In genomic region chrX:15686818-15687685, GRCh38 we compare ENCODE assay signal across 9 cellular contexts. TPM values are rescaled to one million over a fixed set of nuclear protein-coding genes. Genes with fewer than 3 reads are reported as not detected.
DNase-seq lines count a peak whose midpoint lies in the region; ATAC-seq, FAIRE-seq and TF ChIP-seq lines count a peak whose summit lies in the region.
"Had no signal": no experiment of that assay in that cellular context is flagged by ENCODE, and none has a peak within 500 bp of the region (broad histone marks: within the 10 kb centered on the region; RNA-seq: fewer than 3 reads in every experiment).

No MANE protein-coding gene starts in this region.

- H3K36me3 ChIP-seq in bronchial epithelial cell (ENCODE audit: control insufficient read depth, insufficient read depth, low read length) = peaks cover 3% of the 10 kb centered on the region

- H3K27me3 Mint-ChIP-seq in WTC11 (ENCODE audit: low read depth) = no peaks in the 10 kb centered on the region

- H3K27ac Mint-ChIP-seq in WTC11 = no peak overlapping the region

- ATAC-seq in HG02759 (IDR thresholded peaks at IDR 0.05; ENCODE audit: unreplicated experiment) (peak; percentile 56), WTC11 (peak; percentile 71)

- CTCF ChIA-PET in WTC11 (lab: Charles Lee) = interaction anchor here (0.5 kb wide), 1 partner anchor 42 kb away, joined by 3 read pairs; no protein-coding TSS in a partner anchor

- no peaks in the 10 kb centered on the region for H3K27me3 ChIP-seq in bronchial epithelial cell (ENCODE audit: control insufficient read depth, insufficient read depth, low read length)

- DNase-seq in DMS 273 (lab: John Stamatoyannopoulos, UW; ENCODE audit: unreplicated experiment) (peak; percentile 87), DMS 273 treated with DMSO at 0.1 percent for 48 hours (lab: John Stamatoyannopoulos, UW) (no peak), NCI-H187 treated with DMSO at 0.1 percent for 48 hours (lab: John Stamatoyannopoulos, UW) (peak; percentile 25), WTC11 (ENCODE audit: low spot score) (peak; percentile 30), bronchial epithelial cell (ENCODE audit: low read depth) (peak; percentile 43), kidney tubule cell (ENCODE audit: low spot score) (peak; percentile 72)
- DNase-seq in stimulated activated CD8-positive, alpha-beta memory T cell treated with anti-CD3 and anti-CD28 coated beads, Interleukin-15, amount 100 ng/mL, for 1 hour (ENCODE audit: low read depth) = peak; percentile 16

- H3K9me3 Mint-ChIP-seq in WTC11 = no peaks in the 10 kb centered on the region

- no peak for FAIRE-seq in bronchial epithelial cell (lab: Jason Lieb, UNC)
- FAIRE-seq: A204.1 had no signal

- H3K36me3 Mint-ChIP-seq in WTC11 = peaks cover 16% of the 10 kb centered on the region

- peaks cover 4% of the 10 kb centered on the region for H3K4me1 Mint-ChIP-seq in WTC11

- H3K4me3 ChIP-seq in bronchial epithelial cell (ENCODE audit: low read depth, low read length) = no peak overlapping the region

- TF ChIP-seq CTCF in WTC11 (IDR thresholded peaks at IDR 0.05) (peak; percentile 46; the same call in 1 of the 2 replicates), bronchial epithelial cell (IDR thresholded peaks at IDR 0.05; ENCODE audit: insufficient read depth, low read length, severe bottlenecking) (peak; percentile 67)

- POLR2A ChIA-PET in WTC11 (lab: Charles Lee) = no interaction called here

- H3K4me3 Mint-ChIP-seq in WTC11 = no peak overlapping the region

TF ChIP-seq in WTC11, 78 proteins besides CTCF, POLR2A, EP300 and RAD21:
- no peak for TF ChIP-seq MAX (CRISPR knock-in tag; IDR thresholded peaks at IDR 0.05)
- TF ChIP-seq MLX (CRISPR knock-in tag; IDR thresholded peaks at IDR 0.05) = no peak
- no peak for TF ChIP-seq JAZF1 (CRISPR knock-in tag; IDR thresholded peaks at IDR 0.05)
- TF ChIP-seq TEAD1 (CRISPR knock-in tag; IDR thresholded peaks at IDR 0.05) = no peak
- TF ChIP-seq ZNF532 (CRISPR knock-in tag; IDR thresholded peaks at IDR 0.05; ENCODE audit: borderline replicate concordance) = no peak
- no peak for TF ChIP-seq TCF7 (CRISPR knock-in tag; IDR thresholded peaks at IDR 0.05; ENCODE audit: low read depth)
- no peak for TF ChIP-seq ELF4 (CRISPR knock-in tag; IDR thresholded peaks at IDR 0.05; ENCODE audit: low read depth)
- TF ChIP-seq ZNF219 (CRISPR knock-in tag; IDR thresholded peaks at IDR 0.05; ENCODE audit: borderline replicate concordance) = no peak
- TF ChIP-seq ZNF121 (CRISPR knock-in tag; IDR thresholded peaks at IDR 0.05) = no peak
- no peak for TF ChIP-seq ZNF263 (CRISPR knock-in tag; IDR thresholded peaks at IDR 0.05; ENCODE audit: low read depth)
- no peak for TF ChIP-seq ZNF512 (CRISPR knock-in tag; IDR thresholded peaks at IDR 0.05; ENCODE audit: borderline replicate concordance)
- no peak for TF ChIP-seq USF2 (CRISPR knock-in tag; IDR thresholded peaks at IDR 0.05)
- TF ChIP-seq ZBTB21 (CRISPR knock-in tag; IDR thresholded peaks at IDR 0.05; ENCODE audit: borderline replicate concordance) = no peak
- TF ChIP-seq IRF1 (CRISPR knock-in tag; IDR thresholded peaks at IDR 0.05) = no peak
- TF ChIP-seq ZNF423 (CRISPR knock-in tag; IDR thresholded peaks at IDR 0.05) = no peak
- no peak for TF ChIP-seq ATF6 (CRISPR knock-in tag; IDR thresholded peaks at IDR 0.05)
- TF ChIP-seq CBFB (CRISPR knock-in tag; IDR thresholded peaks at IDR 0.05; ENCODE audit: low read depth) = no peak
- TF ChIP-seq ZNF396 (CRISPR knock-in tag; IDR thresholded peaks at IDR 0.05; ENCODE audit: borderline replicate concordance) = no peak

RNA-seq across cellular contexts. Expression of gene CLTRN, which starts 22.4 kb away (rescaled TPM):
- total RNA-seq in WTC11 (2021) (1.4 to 2.2 TPM (median 2.2 TPM) in 3 replicates), bronchial epithelial cell (0.53 and 1.2 TPM in 2 replicates)

RNA-seq across cellular contexts. Expression of gene CA5B, which starts 51.0 kb away (rescaled TPM):
- total RNA-seq in WTC11 (2021) (7.3 to 9.0 TPM (median 7.9 TPM) in 3 replicates), bronchial epithelial cell (6.1 and 7.6 TPM in 2 replicates)
